ENCODE assay signal across 22 cellular contexts in the genomic region with DNA sequence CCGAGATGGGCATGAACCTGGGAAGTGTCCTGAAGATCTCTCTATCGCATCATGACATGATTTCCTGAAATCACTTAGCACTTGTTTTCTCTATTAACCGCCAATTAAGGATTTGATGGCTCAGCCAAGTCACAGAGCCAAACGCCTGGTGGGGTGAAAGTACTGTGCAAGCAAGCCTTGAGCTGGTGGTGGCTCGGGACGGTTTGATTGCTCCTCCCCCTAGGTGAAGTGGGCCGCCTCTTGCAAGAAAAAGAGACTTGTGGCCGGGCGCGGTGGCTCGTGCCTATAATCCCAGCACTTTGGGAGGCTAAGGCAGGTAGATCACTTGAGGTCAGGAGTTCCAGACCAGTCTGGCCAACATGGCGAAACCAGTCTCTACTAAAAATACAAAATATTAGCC. TPM values are rescaled to one million over a fixed set of nuclear protein-coding genes. Genes with fewer than 3 reads are reported as not detected.
"Had no signal": no experiment of that assay in that cellular context is flagged by ENCODE, and none has a peak within 500 bp of the region (broad histone marks: within the 10 kb centered on the region; RNA-seq: fewer than 3 reads in every experiment).

No MANE protein-coding gene starts in this region.

- H3K27me3 ChIP-seq: MG63, SJCRH30 had no signal

- DNase-seq: Karpas-422, KG1, MG63, NCI-H1092, NCI-H1105 treated with DMSO at 0.1 percent for 48 hours, NCI-H1417 treated with DMSO at 0.1 percent for 48 hours, NCI-H146, NCI-H1694 treated with DMSO at 0.1 percent for 48 hours, NCI-H1930, NCI-H2081, NCI-H2171, NCI-H226, NCI-H446, NCI-H510A, NCI-H524 treated with DMSO at 0.1 percent for 48 hours, NCI-H69, NCI-H774, SHP77 treated with DMSO at 0.1 percent for 48 hours, SJCRH30 had no signal

- H3K27ac ChIP-seq: SJCRH30 had no signal

- H3K4me1 ChIP-seq: SJCRH30 had no signal

- H3K4me3 ChIP-seq: MG63, SJCRH30 had no signal

- H3K36me3 ChIP-seq: MG63, SJCRH30 had no signal

- ATAC-seq: Right ventricle myocardium inferior, SK-N-SH treated with all-trans-retinoic acid at 6 μM for 48 hours had no signal

RNA-seq across cellular contexts. Expression of a gene that starts 50.3 kb away (rescaled TPM):
- total RNA-seq: HT-29, Right ventricle myocardium inferior had no signal
